21 cellular contexts compared by ENCODE assay signal in the genomic region with DNA sequence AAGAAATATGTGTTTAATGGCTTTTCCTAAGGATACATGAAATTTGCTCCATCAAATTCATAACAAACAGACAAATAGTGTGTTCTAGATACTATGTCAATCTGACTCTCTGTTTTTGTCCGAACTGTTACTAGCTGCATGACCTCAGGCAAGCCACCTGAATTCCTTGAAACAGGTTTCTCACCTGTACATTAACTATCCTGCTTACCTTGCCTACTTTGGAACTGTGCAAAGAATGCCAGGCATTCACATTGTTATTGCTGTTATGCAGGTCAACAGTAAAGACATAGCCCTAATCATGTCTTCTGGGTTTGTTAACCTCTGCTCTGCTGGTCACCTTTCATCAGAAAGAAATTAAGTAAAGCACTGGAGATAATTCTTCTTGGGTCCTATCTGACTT.
"Had no signal": no experiment of that assay in that cellular context is flagged by ENCODE, and none has a peak within 500 bp of the region (broad histone marks: within the 10 kb centered on the region; RNA-seq: fewer than 3 reads in every experiment).

No MANE protein-coding gene starts in this region.

- ATAC-seq: esophagus mucosa; gastroesophageal sphincter; heart right ventricle; left lobe of liver; naive thymus-derived CD8-positive, alpha-beta T cell; psoas muscle; stimulated activated naive B cell treated with anti-CD40 and anti-IgM and Interleukin-4, amounts not matched to agents 10 μg/mL and 1 μg/mL and 100 μg/mL, for 72 hours had no signal

- DNase-seq: colonic mucosa; effector CD8-positive, alpha-beta T cell; endodermal cell; foreskin fibroblast; heart right ventricle; hypothalamus; immature natural killer cell; naive thymus-derived CD8-positive, alpha-beta T cell; nephron progenitor cell; nucleus accumbens; psoas muscle; retina; spleen; stimulated activated naive B cell treated with anti-CD40 and anti-IgM and Interleukin-4, amounts not matched to agents 10 μg/mL and 1 μg/mL and 100 μg/mL, for 72 hours had no signal

- H3K4me3 ChIP-seq: colonic mucosa, gastroesophageal sphincter, heart right ventricle, psoas muscle, skin epidermis, spleen, thoracic aorta, tibial nerve had no signal

- H3K27me3 ChIP-seq: colonic mucosa, gastroesophageal sphincter, heart right ventricle, spleen, tibial nerve had no signal

- H3K36me3 ChIP-seq: colonic mucosa, gastroesophageal sphincter, heart right ventricle, spleen, thoracic aorta, tibial nerve had no signal

- H3K9me3 ChIP-seq: colonic mucosa, gastroesophageal sphincter, psoas muscle, thoracic aorta had no signal

- H3K27ac ChIP-seq: colonic mucosa, epithelial cell of prostate, gastroesophageal sphincter, heart right ventricle, psoas muscle, skin epidermis, spleen, thoracic aorta, tibial nerve had no signal

- H3K4me1 ChIP-seq: colonic mucosa, gastroesophageal sphincter, heart right ventricle, psoas muscle, spleen, tibial nerve had no signal
